ENCODE assay signal across 8 cellular contexts in genomic region chr7:6482743-6483119, GRCh38. TPM values are rescaled to one million over a fixed set of nuclear protein-coding genes. Genes with fewer than 3 reads are reported as not detected.
DNase-seq lines count a peak whose midpoint lies in the region; ATAC-seq, FAIRE-seq and TF ChIP-seq lines count a peak whose summit lies in the region.

No MANE protein-coding gene starts in this region.

- WGBS in A549 (ENCODE audit: missing lambda C conversion rate): 19% methylated on average over 6 of the region's 6 CpGs

- CTCF ChIA-PET in A549 (lab: Yijun Ruan, JAX): no interaction called here

- H3K36me3 ChIP-seq in breast epithelium: no peaks in the 10 kb centered on the region

- peak overlapping the region; percentile 89 for H3K4me2 ChIP-seq in A549

- TF ChIP-seq RAD21 in A549 (conservative IDR thresholded peaks at IDR 0.05 in 1 of 2, IDR thresholded peaks at IDR 0.05 in 1 of 2): no peak

- H3K4me1 ChIP-seq in A549: peaks cover 22% of the 10 kb centered on the region
- peaks cover 0 to 3% of the 10 kb centered on the region in 2 donors for H3K4me1 ChIP-seq in breast epithelium
- peaks cover 52% of the 10 kb centered on the region for H3K4me1 ChIP-seq in mononuclear cell (ENCODE audit: insufficient read depth, low read length)

- ATAC-seq in A549: peak in 1 of 2 experiments; percentile 8; a peak in 3 of 6 replicates
- ATAC-seq in HG03378 (IDR thresholded peaks at IDR 0.05; ENCODE audit: unreplicated experiment): peak; percentile 11
- ATAC-seq in GM21723 (IDR thresholded peaks at IDR 0.05; ENCODE audit: unreplicated experiment): no peak
- ATAC-seq in HG03460 (IDR thresholded peaks at IDR 0.05; ENCODE audit: unreplicated experiment): no peak

- H3K9me3 ChIP-seq in A549 (no peaks in the 10 kb centered on the region), breast epithelium (no peaks in the 10 kb centered on the region), mononuclear cell (ENCODE audit: low read depth, low read length) (no peaks in the 10 kb centered on the region)

- peak overlapping the region; percentile 95 to 98 for H3K27ac ChIP-seq in A549
- H3K27ac ChIP-seq in breast epithelium: peak overlapping the region; percentile 92 to 97

- POLR2A ChIA-PET in A549 (lab: Yijun Ruan, JAX): interaction anchor here (0.5 to 0.7 kb wide), 3 partner anchors 10 to 18 kb away, joined by 3 read pairs; no protein-coding TSS in a partner anchor

- H3K27me3 ChIP-seq in breast epithelium (no peaks in the 10 kb centered on the region), mononuclear cell (ENCODE audit: insufficient read depth, low read length) (no peaks in the 10 kb centered on the region)

- intact Hi-C loops in breast epithelium (cut with DNase I; ENCODE audit: low total_unique reads): no loop called here

- DNase-seq in A549 (ENCODE audit: low read depth in 1 of 2, low spot score in 1 of 2): no peak
- no peak for DNase-seq in breast epithelium (ENCODE audit: low spot score in 2 of 2)
- DNase-seq in NCI-H2029 treated with DMSO at 0.1 percent for 48 hours (lab: John Stamatoyannopoulos, UW): no peak
- DNase-seq in COLO668 (lab: John Stamatoyannopoulos, UW; ENCODE audit: unreplicated experiment): no peak

- FAIRE-seq in A549 (lab: Jason Lieb, UNC): no peak

- TF ChIP-seq CTCF in A549 (IDR thresholded peaks at IDR 0.05) (no peak), breast epithelium (IDR thresholded peaks at IDR 0.05) (no peak)

- TF ChIP-seq POLR2A in A549 (IDR thresholded peaks at IDR 0.05; ENCODE audit: low read length) (no peak), breast epithelium (IDR thresholded peaks at IDR 0.05) (no peak)

- H3K4me3 ChIP-seq in A549 (peak overlapping the region; percentile 92), breast epithelium (peak overlapping the region; percentile 88 to 96 (median 96)), mononuclear cell (ENCODE audit: low read length) (peak overlapping the region; percentile 78)

- no peak for TF ChIP-seq EP300 in A549 (IDR thresholded peaks at IDR 0.05)

TF ChIP-seq in A549, 52 proteins besides CTCF, POLR2A, EP300 and RAD21:
- TF ChIP-seq ESRRA (IDR thresholded peaks at IDR 0.05; ENCODE audit: borderline replicate concordance, low read length) (no peak), GATA3 (IDR thresholded peaks at IDR 0.05; ENCODE audit: borderline replicate concordance) (no peak), RFX5 (IDR thresholded peaks at IDR 0.05) (no peak), E2F6 (IDR thresholded peaks at IDR 0.05; ENCODE audit: borderline replicate concordance, low read depth) (no peak), FOXS1 (CRISPR knock-in tag; IDR thresholded peaks at IDR 0.05) (no peak), ATOH8 (CRISPR knock-in tag; IDR thresholded peaks at IDR 0.05; ENCODE audit: low read depth) (no peak), CBX8 (IDR thresholded peaks at IDR 0.05) (no peak)

RNA-seq across cellular contexts. Expression of gene KDELR2, which starts 1.2 kb away (rescaled TPM):
- 172 and 192 TPM in 2 replicates for polyA plus RNA-seq in A549 (2011; rRNA removed)
- polyA plus RNA-seq in A549 (2012; cell fraction: cytosol; rRNA removed): 74.8 and 91.9 TPM in 2 replicates
- polyA plus RNA-seq in A549 (2012; cell fraction: nucleus; rRNA removed): 37.1 and 58.4 TPM in 2 replicates
- polyA plus RNA-seq in A549 (2017; fragmentation: RNase III; extraction: RNeasy Plus Mini Kit Qiagen cat#74134 plus additional on column Dnase treatment): 135 to 142 TPM (median 136 TPM) in 3 replicates
- polyA minus RNA-seq in A549 (2011; rRNA and poly(A)+ RNA removed): 102 and 122 TPM in 2 replicates
- total RNA-seq in breast epithelium: 100 to 1,000 TPM in 1 of 3 donors, 10 to 100 TPM in 2; 75.2 to 106 (median 81.7) TPM
- 21.8 TPM for total RNA-seq in mononuclear cell

RNA-seq across cellular contexts. Expression of gene DAGLB, which starts 35.0 kb away (rescaled TPM):
- 19.3 and 19.7 TPM in 2 replicates for polyA plus RNA-seq in A549 (2011; rRNA removed)
- polyA plus RNA-seq in A549 (2012; cell fraction: cytosol; rRNA removed): 15.8 and 18.5 TPM in 2 replicates
- polyA plus RNA-seq in A549 (2012; cell fraction: nucleus; rRNA removed): 69.2 and 108 TPM in 2 replicates
- 14.5 to 19.1 TPM (median 15.7 TPM) in 3 replicates for polyA plus RNA-seq in A549 (2017; fragmentation: RNase III; extraction: RNeasy Plus Mini Kit Qiagen cat#74134 plus additional on column Dnase treatment)
- 32.9 and 46.0 TPM in 2 replicates for polyA minus RNA-seq in A549 (2011; rRNA and poly(A)+ RNA removed)
- 10 to 100 TPM; 15.4 to 18.0 (median 17.6) TPM for total RNA-seq in breast epithelium
- 9.9 TPM for total RNA-seq in mononuclear cell
